ENCODE assay signal across 8 cellular contexts in the genomic region with DNA sequence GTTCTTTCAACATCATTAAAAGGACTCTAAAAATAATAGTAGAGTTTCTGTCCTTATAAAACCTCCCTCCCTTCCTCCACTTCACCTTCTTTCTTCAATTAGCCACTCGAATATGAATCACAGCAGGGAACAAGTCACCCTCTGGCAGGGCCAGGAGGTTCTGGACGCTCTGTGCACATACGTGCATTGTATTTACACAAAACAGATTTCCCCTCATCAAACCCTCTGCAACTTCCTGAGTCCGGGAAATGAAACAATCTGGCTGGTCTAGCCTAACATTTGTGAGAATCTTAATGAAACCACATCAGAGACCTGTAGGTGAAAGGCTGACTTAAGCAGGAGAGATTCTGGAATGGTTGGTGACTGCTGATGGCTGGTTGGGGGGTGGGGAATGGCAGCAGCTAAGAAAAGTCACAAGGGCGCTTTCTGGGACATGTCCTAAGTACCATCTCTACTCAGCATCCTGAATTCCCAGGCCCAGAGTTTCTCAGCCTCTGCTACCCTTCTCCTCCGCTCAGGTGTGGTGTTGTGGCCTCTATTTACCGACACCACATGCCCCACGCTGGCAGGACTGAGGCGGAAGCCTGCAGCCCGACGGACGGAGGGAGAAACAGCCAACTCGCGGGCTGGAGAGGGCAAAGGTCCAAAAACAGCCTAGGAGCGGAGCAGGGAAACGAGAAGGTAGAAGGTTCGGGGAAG. TPM values are rescaled to one million over a fixed set of nuclear protein-coding genes. Genes with fewer than 3 reads are reported as not detected.
DNase-seq lines count a peak whose midpoint lies in the region; ATAC-seq, FAIRE-seq and TF ChIP-seq lines count a peak whose summit lies in the region.

No MANE protein-coding gene starts in this region.

- peak overlapping the region; percentile 84 for H3K9ac ChIP-seq in astrocyte (ENCODE audit: low read length)

- no peak for DNase-seq in CD4-positive, CD25-positive, alpha-beta regulatory T cell
- no peak for DNase-seq in Jurkat, Clone E6-1 (ENCODE audit: low read depth, low spot score)
- DNase-seq in astrocyte (ENCODE audit: low read depth), result peak; percentile 40
- peak; percentile 24 for DNase-seq in stimulated activated CD8-positive, alpha-beta memory T cell treated with anti-CD3 and anti-CD28 coated beads, Interleukin-4, amount 100 ng/mL, for 48 hours
- no peak for DNase-seq in GM20000 (ENCODE audit: low spot score)

- H3K4me2 ChIP-seq in astrocyte (ENCODE audit: low read length), result peak overlapping the region; percentile 87

- H3K27me3 Mint-ChIP-seq in CD4-positive, CD25-positive, alpha-beta regulatory T cell, result peaks cover 5% of the 10 kb centered on the region
- H3K27me3 Mint-ChIP-seq in astrocyte (ENCODE audit: low read depth, unreplicated experiment), result no peaks in the 10 kb centered on the region

- peaks cover 0 to 20% (median 12%) of the 10 kb centered on the region in 4 donors for H3K4me1 Mint-ChIP-seq in CD4-positive, CD25-positive, alpha-beta regulatory T cell
- H3K4me1 Mint-ChIP-seq in astrocyte (ENCODE audit: low read depth, unreplicated experiment), result peaks cover 23% of the 10 kb centered on the region

- H3K9me3 ChIP-seq in CD4-positive, CD25-positive, alpha-beta regulatory T cell (ENCODE audit: control insufficient read depth in 2 of 2, low read length in 2 of 2), result no peaks in the 10 kb centered on the region
- H3K9me3 ChIP-seq in astrocyte (ENCODE audit: insufficient read depth, low read depth, low read length), result no peaks in the 10 kb centered on the region

- peaks cover 29% of the 10 kb centered on the region for H3K79me2 ChIP-seq in astrocyte (ENCODE audit: insufficient read depth, low read length)

- peaks cover 7% of the 10 kb centered on the region for H3K4me1 ChIP-seq in CD4-positive, CD25-positive, alpha-beta regulatory T cell (ENCODE audit: control insufficient read depth, insufficient read depth, low read length, poor library complexity, severe bottlenecking)
- H3K4me1 ChIP-seq in astrocyte (ENCODE audit: insufficient read depth, low read length), result peaks cover 6% of the 10 kb centered on the region

- H3K36me3 Mint-ChIP-seq in CD4-positive, CD25-positive, alpha-beta regulatory T cell, result no peaks in the 10 kb centered on the region
- no peaks in the 10 kb centered on the region for H3K36me3 Mint-ChIP-seq in astrocyte (ENCODE audit: low read depth, unreplicated experiment)

- no peak overlapping the region for H3K27ac ChIP-seq in CD4-positive, CD25-positive, alpha-beta regulatory T cell (ENCODE audit: insufficient read depth, low read length, poor library complexity, severe bottlenecking)
- H3K27ac ChIP-seq in astrocyte (ENCODE audit: low read depth, low read length), result peak overlapping the region; percentile 52

- H3K9me3 Mint-ChIP-seq in CD4-positive, CD25-positive, alpha-beta regulatory T cell, result peaks cover 0 to 2% (median 0%) of the 10 kb centered on the region in 7 donors
- no peaks in the 10 kb centered on the region for H3K9me3 Mint-ChIP-seq in astrocyte (ENCODE audit: unreplicated experiment)

- peak overlapping the region; percentile 82 to 90 (median 85) for H3K4me3 Mint-ChIP-seq in CD4-positive, CD25-positive, alpha-beta regulatory T cell
- peak overlapping the region; percentile 92 for H3K4me3 Mint-ChIP-seq in astrocyte (ENCODE audit: unreplicated experiment)

- TF ChIP-seq CTCF in astrocyte (IDR thresholded peaks at IDR 0.05; ENCODE audit: insufficient read depth, low read depth, low read length) (no peak), GM20000 (IDR thresholded peaks at IDR 0.05; ENCODE audit: extremely low read depth, missing control alignments) (no peak)

- H2AFZ ChIP-seq in astrocyte (ENCODE audit: low read depth, low read length), result peak overlapping the region; percentile 85

- peak overlapping the region; percentile 52 to 85 (median 60) for H3K27ac Mint-ChIP-seq in CD4-positive, CD25-positive, alpha-beta regulatory T cell
- peak overlapping the region; percentile 72 for H3K27ac Mint-ChIP-seq in astrocyte (ENCODE audit: unreplicated experiment)

- peaks cover 28% of the 10 kb centered on the region for H4K20me1 ChIP-seq in astrocyte (ENCODE audit: insufficient read depth, low read length)

- H3K36me3 ChIP-seq in CD4-positive, CD25-positive, alpha-beta regulatory T cell (ENCODE audit: control insufficient read depth, insufficient read depth, low read length), result no peaks in the 10 kb centered on the region
- H3K36me3 ChIP-seq in astrocyte (ENCODE audit: insufficient read depth, low read length), result peaks cover 2% of the 10 kb centered on the region

- ATAC-seq in CD4-positive, CD25-positive, alpha-beta regulatory T cell (ENCODE audit: low read depth in 2 of 2), result no peak
- no peak for ATAC-seq in GM21390 (IDR thresholded peaks at IDR 0.05; ENCODE audit: unreplicated experiment)
- no peak for ATAC-seq in HG02840 (IDR thresholded peaks at IDR 0.05; ENCODE audit: low FRiP score, unreplicated experiment)

- H3K4me3 ChIP-seq in CD4-positive, CD25-positive, alpha-beta regulatory T cell (ENCODE audit: low read depth, low read length), result peak overlapping the region; percentile 34
- H3K4me3 ChIP-seq in Jurkat, Clone E6-1 (ENCODE audit: low read length), result peak overlapping the region; percentile 67
- H3K4me3 ChIP-seq in astrocyte (ENCODE audit: insufficient read depth, low read depth, low read length), result peak overlapping the region; percentile 74

- FAIRE-seq in astrocyte (lab: Jason Lieb, UNC) (peak; percentile 93), islet of Langerhans (lab: Jason Lieb, UNC) (peak; percentile 88)

- H3K27me3 ChIP-seq in CD4-positive, CD25-positive, alpha-beta regulatory T cell (ENCODE audit: control insufficient read depth, insufficient read depth, low read length), result no peaks in the 10 kb centered on the region
- peaks cover 3% of the 10 kb centered on the region for H3K27me3 ChIP-seq in astrocyte (ENCODE audit: insufficient read depth, low read length)

RNA-seq across cellular contexts. Expression of gene ZDHHC9, which starts 1.0 kb away (rescaled TPM):
- total RNA-seq in CD4-positive, CD25-positive, alpha-beta regulatory T cell, result 2.4 TPM
- 1 to 10 TPM; 2.9 to 6.2 (median 4.4) TPM for polyA plus RNA-seq in CD4-positive, CD25-positive, alpha-beta regulatory T cell
- polyA plus RNA-seq in Jurkat, Clone E6-1 (2012; ENCODE audit: insufficient read depth, insufficient read length), result 9.6 TPM
- total RNA-seq in astrocyte, result 64.0 and 66.7 TPM in 2 replicates

Comparison
In these comparisons a context has a peak if more than half of its experiments do, and no peak if none do; other contexts are left out.
1. DNase-seq: peak in astrocyte (single experiment) and stimulated activated CD8-positive, alpha-beta memory T cell treated with anti-CD3 and anti-CD28 coated beads, Interleukin-4, amount 100 ng/mL, for 48 hours (single experiment); none in CD4-positive, CD25-positive, alpha-beta regulatory T cell (0 of 3), Jurkat, Clone E6-1 (single experiment) and GM20000 (single experiment).
2. RNA of gene ZDHHC9, which starts 1.0 kb away (total RNA-seq): 64.0 to 66.7 TPM in astrocyte; 2.4 TPM in CD4-positive, CD25-positive, alpha-beta regulatory T cell (single experiment); every median in the first group is over 10 times any median in the second.
3. Peak in every context shown above with its lines, with median percentiles within 50 percentile points of each other: H3K4me3 ChIP-seq.